26 cellular contexts compared by ENCODE assay signal in genomic region chr12:24591079-24591626, GRCh38.
A peak's percentile ranks its signal among the peaks of the same experiment; 100 is the strongest.
DNase-seq lines count a peak whose midpoint lies in the region; ATAC-seq and TF ChIP-seq lines count a peak whose summit lies in the region.
"Had no signal": no experiment of that assay in that cellular context is flagged by ENCODE, and none has a peak within 500 bp of the region (broad histone marks: within the 10 kb centered on the region; RNA-seq: fewer than 3 reads in every experiment).

No MANE protein-coding gene starts in this region.

- no peak overlapping the region; the same call in 2 of the 3 replicates for H3K4me3 Mint-ChIP-seq in GM23338
- H3K4me3 Mint-ChIP-seq: CD4-positive, alpha-beta T cell had no signal

- no peaks in the 10 kb centered on the region for H3F3A ChIP-seq in GM23338 (replicated peaks; ENCODE audit: low read depth)
- no peaks in the 10 kb centered on the region for H3F3A ChIP-seq in neural cell (ENCODE audit: insufficient read depth, low read length, poor library complexity, severe bottlenecking)

- no peaks in the 10 kb centered on the region for H3K27me3 Mint-ChIP-seq in GM23338 (ENCODE audit: insufficient read depth, low read depth, poor library complexity)
- H3K27me3 Mint-ChIP-seq: CD4-positive, alpha-beta T cell had no signal

- DNase-seq in GM23338 (ENCODE audit: low spot score) (peak; percentile 34), globus pallidus (ENCODE audit: low spot score) (peak; percentile 10), NCI-H510A (lab: John Stamatoyannopoulos, UW) (no peak)
- no peak for DNase-seq in stimulated activated naive CD8-positive, alpha-beta T cell treated with anti-CD3 and anti-CD28 coated beads, Interleukin-15, Interleukin-2, amounts not matched to agents 100 U/mL and 50 U/mL, for 24 hours
- DNase-seq in stimulated activated CD4-positive, alpha-beta T cell treated with anti-CD3 and anti-CD28 coated beads, Interleukin-2, amount 100 ng/mL, for 24 hours: no peak
- DNase-seq: CD4-positive, alpha-beta T cell; GM23248; Karpas-422; NCI-H1092; NCI-H1417 treated with DMSO at 0.1 percent for 48 hours; NCI-H1694 treated with DMSO at 0.1 percent for 48 hours; NCI-H2081; NCI-H2171 treated with DMSO at 0.1 percent for 48 hours; NCI-H345; NCI-H524; NCI-H748 treated with DMSO at 0.1 percent for 48 hours; NK-92 treated with Interleukin-12 subunit alpha and Interleukin-12 subunit beta, amount 100 ng/mL, for 24 hours; PC-9 had no signal

- peaks cover 3% of the 10 kb centered on the region; the same call in 1 of the 3 replicates for H3K9me3 Mint-ChIP-seq in GM23338
- H3K9me3 Mint-ChIP-seq: CD4-positive, alpha-beta T cell had no signal

- H3K27me3 ChIP-seq in GM23338 (ENCODE audit: insufficient read depth) (no peaks in the 10 kb centered on the region), HUES64 (ENCODE audit: insufficient read depth, low read length) (no peaks in the 10 kb centered on the region), neural cell (ENCODE audit: insufficient read depth, low read depth, low read length) (no peaks in the 10 kb centered on the region)
- H3K27me3 ChIP-seq: BLaER1, SJSA1 had no signal

- H3K36me3 Mint-ChIP-seq in GM23338 (ENCODE audit: low read depth): no peaks in the 10 kb centered on the region

- peaks cover 27% of the 10 kb centered on the region for H3K4me1 Mint-ChIP-seq in GM23338

- TF ChIP-seq RAD21 in neural cell (conservative IDR thresholded peaks at IDR 0.05): no peak

- H3K4me3 ChIP-seq in GM23338: no peak overlapping the region
- no peak overlapping the region for H3K4me3 ChIP-seq in HUES64 (ENCODE audit: low read length)
- H3K4me3 ChIP-seq in neural cell (ENCODE audit: low read length): no peak overlapping the region
- H3K4me3 ChIP-seq: BLaER1, GM23248, PC-9, SJSA1 had no signal

- TF ChIP-seq CTCF in GM23338 (conservative IDR thresholded peaks at IDR 0.05; ENCODE audit: low read depth in 2 of 2): no peak
- TF ChIP-seq CTCF in neural cell (IDR thresholded peaks at IDR 0.05; ENCODE audit: poor library complexity, severe bottlenecking): no peak

- 53% methylated on average over 4 of the region's 4 CpGs for WGBS in HUES64

- H3K4me1 ChIP-seq in GM23338 (ENCODE audit: insufficient read depth) (peaks cover 15% of the 10 kb centered on the region), HUES64 (ENCODE audit: insufficient read depth, low read length) (peaks cover 18% of the 10 kb centered on the region)
- H3K4me1 ChIP-seq: BLaER1, SJSA1 had no signal

- H4K20me1 ChIP-seq in GM23338 (replicated peaks; ENCODE audit: insufficient read depth): no peaks in the 10 kb centered on the region
- H4K20me1 ChIP-seq in neural cell (ENCODE audit: insufficient read depth): no peaks in the 10 kb centered on the region
- H4K20me1 ChIP-seq: BLaER1 had no signal

- peak overlapping the region; percentile 28; the same call in 1 of the 2 replicates for H3K9ac ChIP-seq in HUES64 (ENCODE audit: low read depth, low read length)
- H3K9ac ChIP-seq in neural cell (ENCODE audit: low read length): no peak overlapping the region
- H3K9ac ChIP-seq: BLaER1, GM23248 had no signal

- H3K9me2 ChIP-seq in GM23338 (ENCODE audit: insufficient read depth): no peaks in the 10 kb centered on the region
- no peaks in the 10 kb centered on the region for H3K9me2 ChIP-seq in neural cell (ENCODE audit: insufficient read depth, low read length)

- H3K9me3 ChIP-seq in HUES64 (ENCODE audit: insufficient read depth, low read depth, low read length) (no peaks in the 10 kb centered on the region), neural cell (ENCODE audit: low read length) (no peaks in the 10 kb centered on the region)
- H3K9me3 ChIP-seq: BLaER1, SJSA1 had no signal

- H3K27ac ChIP-seq in GM23338 (ENCODE audit: low read depth) (peak overlapping the region; percentile 7; the same call in 1 of the 2 replicates), HUES64 (ENCODE audit: low read depth, low read length) (peak overlapping the region; percentile 53; the same call in 1 of the 2 replicates), neural cell (ENCODE audit: low read length) (peak overlapping the region; percentile 32)
- H3K27ac ChIP-seq: BLaER1, GM23248, HL-60, PC-9, SJSA1 had no signal

- ATAC-seq in GM23338: peak; percentile 59
- ATAC-seq in stimulated activated naive CD8-positive, alpha-beta T cell treated with anti-CD3 and anti-CD28 coated beads, Interleukin-15, Interleukin-2, amounts not matched to agents 100 U/mL and 50 U/mL, for 24 hours: no peak
- ATAC-seq: HCT116, HepG2, Right ventricle myocardium inferior had no signal

- H3K27ac Mint-ChIP-seq in GM23338: peak overlapping the region; percentile 94
- H3K27ac Mint-ChIP-seq: CD4-positive, alpha-beta T cell had no signal

- TF ChIP-seq EP300 in neural cell (conservative IDR thresholded peaks at IDR 0.05; ENCODE audit: poor library complexity, severe bottlenecking): peak; percentile 88

- H3K4me2 ChIP-seq in GM23338 (peak overlapping the region; percentile 53; the same call in 1 of the 2 replicates), neural cell (ENCODE audit: low read length) (no peak overlapping the region)
- H3K4me2 ChIP-seq: BLaER1, PC-9 had no signal

- H2AFZ ChIP-seq in GM23338 (no peak overlapping the region), neural cell (ENCODE audit: low read depth, low read length) (no peak overlapping the region)
- H2AFZ ChIP-seq: GM23248, PC-9 had no signal

- H3K36me3 ChIP-seq in GM23338 (ENCODE audit: insufficient read depth): no peaks in the 10 kb centered on the region
- no peaks in the 10 kb centered on the region for H3K36me3 ChIP-seq in HUES64 (ENCODE audit: insufficient read depth, low read length)
- no peaks in the 10 kb centered on the region for H3K36me3 ChIP-seq in neural cell (ENCODE audit: insufficient read depth, low read length)
- H3K36me3 ChIP-seq: BLaER1, SJSA1 had no signal

- no peaks in the 10 kb centered on the region for H3K79me2 ChIP-seq in GM23338 (replicated peaks; ENCODE audit: insufficient read depth)
- no peaks in the 10 kb centered on the region for H3K79me2 ChIP-seq in neural cell (replicated peaks; ENCODE audit: insufficient read depth, low read length)

TF ChIP-seq in GM23338, 12 proteins besides CTCF, POLR2A, EP300 and RAD21:
- TF ChIP-seq ZNF114 (CRISPR knock-in tag; IDR thresholded peaks at IDR 0.05) (no peak), NANOG (IDR thresholded peaks at IDR 0.05; ENCODE audit: borderline replicate concordance) (peak; percentile 89)
TF ChIP-seq in GM23338: peak in this region for 1.

TF ChIP-seq in neural cell, 6 proteins besides CTCF, POLR2A, EP300 and RAD21:
- TF ChIP-seq SMC3 (conservative IDR thresholded peaks at IDR 0.05; ENCODE audit: poor library complexity): no peak
- TF ChIP-seq MXI1 (conservative IDR thresholded peaks at IDR 0.05; ENCODE audit: poor library complexity, severe bottlenecking): no peak
- TF ChIP-seq REST (IDR thresholded peaks at IDR 0.05; ENCODE audit: borderline replicate concordance): peak; percentile 95
- no peak for TF ChIP-seq TAF1 (IDR thresholded peaks at IDR 0.05; ENCODE audit: low read depth)
- peak; percentile 84 for TF ChIP-seq POLR2AphosphoS5 (IDR thresholded peaks at IDR 0.05)
- TF ChIP-seq EZH2 (IDR thresholded peaks at IDR 0.05; ENCODE audit: borderline replicate concordance, insufficient read depth, low read length, poor library complexity, severe bottlenecking): no peak

Comparison
In these comparisons a context has a peak if more than half of its experiments do, and no peak if none do; other contexts are left out.
1. DNase-seq: peak in GM23338 (single experiment) and globus pallidus (single experiment); none in stimulated activated naive CD8-positive, alpha-beta T cell treated with anti-CD3 and anti-CD28 coated beads, Interleukin-15, Interleukin-2, amounts not matched to agents 100 U/mL and 50 U/mL, for 24 hours (single experiment), stimulated activated CD4-positive, alpha-beta T cell treated with anti-CD3 and anti-CD28 coated beads, Interleukin-2, amount 100 ng/mL, for 24 hours (0 of 2) and NCI-H510A (single experiment).
2. Peak in every context shown above with its lines, with median percentiles within 50 percentile points of each other: H3K27ac ChIP-seq.